Comparison of ENCODE assay signal across 9 cellular contexts in genomic region chr14:91242635-91243034, GRCh38. TPM values are rescaled to one million over a fixed set of nuclear protein-coding genes. Genes with fewer than 3 reads are reported as not detected.
DNase-seq lines count a peak whose midpoint lies in the region; TF ChIP-seq lines count a peak whose summit lies in the region.
"Had no signal": no experiment of that assay in that cellular context is flagged by ENCODE, and none has a peak within 500 bp of the region (broad histone marks: within the 10 kb centered on the region; RNA-seq: fewer than 3 reads in every experiment).

No MANE protein-coding gene starts in this region.

- H3K36me3 ChIP-seq in OCI-LY3 (replicated peaks; ENCODE audit: low read depth, low read length) (no peaks in the 10 kb centered on the region), smooth muscle cell (ENCODE audit: low read depth) (no peaks in the 10 kb centered on the region)
- no peaks in the 10 kb centered on the region for H3K36me3 ChIP-seq in effector memory CD4-positive, alpha-beta T cell (ENCODE audit: control insufficient read depth, insufficient read depth, low read length)

- WGBS in smooth muscle cell (ENCODE audit: low lambda C conversion rate) = 89% methylated on average over 4 of the region's 4 CpGs

- H3K4me2 ChIP-seq in OCI-LY3 (ENCODE audit: low read length) = peak overlapping the region; percentile 97
- H3K4me2 ChIP-seq in smooth muscle cell = no peak overlapping the region

- peaks cover 9% of the 10 kb centered on the region for H3K27me3 ChIP-seq in OCI-LY3 (ENCODE audit: low read depth, low read length)
- H3K27me3 ChIP-seq in effector memory CD4-positive, alpha-beta T cell (replicated peaks; ENCODE audit: control insufficient read depth, insufficient read depth, low read length, poor library complexity, severe bottlenecking) = no peaks in the 10 kb centered on the region
- no peaks in the 10 kb centered on the region for H3K27me3 ChIP-seq in smooth muscle cell (ENCODE audit: low read depth)

- no peak for DNase-seq in GM12865 (ENCODE audit: low read depth)
- no peak for DNase-seq in effector memory CD4-positive, alpha-beta T cell
- no peak for DNase-seq in smooth muscle cell (lab: John Stamatoyannopoulos, UW; ENCODE audit: unreplicated experiment)
- no peak for DNase-seq in RPMI8226
- DNase-seq in stimulated activated CD8-positive, alpha-beta memory T cell treated with anti-CD3 and anti-CD28 coated beads, Interleukin-4, amount 100 ng/mL, for 48 hours = no peak
- DNase-seq in D341Med (ENCODE audit: low spot score) = no peak
- DNase-seq: activated CD8-positive, alpha-beta memory T cell treated with anti-CD3 and anti-CD28 coated beads, Interleukin-2, amount 50 U/mL, for 4 hours; NCI-H2081 treated with DMSO at 0.1 percent for 48 hours had no signal

- no peaks in the 10 kb centered on the region for H3K79me2 ChIP-seq in OCI-LY3 (ENCODE audit: low read length)
- no peaks in the 10 kb centered on the region for H3K79me2 ChIP-seq in smooth muscle cell (ENCODE audit: low read depth)

- TF ChIP-seq CTCF in GM12865 (IDR thresholded peaks at IDR 0.05; ENCODE audit: insufficient read depth, low read depth, low read length, missing control alignments) (no peak), OCI-LY3 (IDR thresholded peaks at IDR 0.05; ENCODE audit: low read depth, low read length) (no peak), smooth muscle cell (IDR thresholded peaks at IDR 0.05; ENCODE audit: borderline replicate concordance, insufficient read depth, poor library complexity, severe bottlenecking) (no peak)

- peak overlapping the region; percentile 57; the same call in 1 of the 2 replicates for H3K27ac ChIP-seq in OCI-LY3 (ENCODE audit: low read length)
- H3K27ac ChIP-seq in effector memory CD4-positive, alpha-beta T cell (ENCODE audit: insufficient read depth, low read length, poor library complexity, severe bottlenecking) = peak overlapping the region; percentile 96
- peak overlapping the region; percentile 94 for H3K27ac ChIP-seq in smooth muscle cell (ENCODE audit: low read depth)

- H3K9ac ChIP-seq in OCI-LY3 (ENCODE audit: low read length) (peak overlapping the region; percentile 21; the same call in 1 of the 2 replicates), smooth muscle cell (ENCODE audit: low read depth) (peak overlapping the region; percentile 39)

- H3K4me3 ChIP-seq in GM12865 (ENCODE audit: low read depth, low read length) = peak overlapping the region; percentile 40
- peak overlapping the region; percentile 64; the same call in 1 of the 2 replicates for H3K4me3 ChIP-seq in OCI-LY3 (ENCODE audit: low read length)
- H3K4me3 ChIP-seq in effector memory CD4-positive, alpha-beta T cell (ENCODE audit: insufficient read depth, low read depth, low read length, poor library complexity, severe bottlenecking) = peak overlapping the region; percentile 57
- no peak overlapping the region for H3K4me3 ChIP-seq in smooth muscle cell

- H3F3A ChIP-seq in smooth muscle cell (ENCODE audit: low read depth) = no peaks in the 10 kb centered on the region

- H3K9me3 ChIP-seq in OCI-LY3 (ENCODE audit: insufficient read depth, low read length) (no peaks in the 10 kb centered on the region), smooth muscle cell (replicated peaks; ENCODE audit: low read depth) (no peaks in the 10 kb centered on the region)
- H3K9me3 ChIP-seq in effector memory CD4-positive, alpha-beta T cell (ENCODE audit: control insufficient read depth, low read length) = no peaks in the 10 kb centered on the region

- H4K20me1 ChIP-seq in OCI-LY3 (ENCODE audit: insufficient read depth, low read length) (no peaks in the 10 kb centered on the region), smooth muscle cell (ENCODE audit: low read depth) (no peaks in the 10 kb centered on the region)

- H2AFZ ChIP-seq in OCI-LY3 (ENCODE audit: low read depth, low read length) (no peak overlapping the region), smooth muscle cell (ENCODE audit: low read depth) (no peak overlapping the region)

- H3K4me1 ChIP-seq in OCI-LY3 (ENCODE audit: low read length) (peaks cover 47% of the 10 kb centered on the region), smooth muscle cell (ENCODE audit: low read depth) (no peaks in the 10 kb centered on the region)
- H3K4me1 ChIP-seq in effector memory CD4-positive, alpha-beta T cell (ENCODE audit: control insufficient read depth, insufficient read depth, low read length, poor library complexity, severe bottlenecking) = peaks cover 54% of the 10 kb centered on the region

RNA-seq across cellular contexts. Expression of gene GPR68, which starts 1.9 kb away (rescaled TPM):
- 2.6 and 4.4 TPM in 2 replicates for total RNA-seq in smooth muscle cell
- polyA plus RNA-seq in smooth muscle cell = 2.9 and 3.2 TPM in 2 replicates
